24 cellular contexts compared by ENCODE assay signal in the genomic region with DNA sequence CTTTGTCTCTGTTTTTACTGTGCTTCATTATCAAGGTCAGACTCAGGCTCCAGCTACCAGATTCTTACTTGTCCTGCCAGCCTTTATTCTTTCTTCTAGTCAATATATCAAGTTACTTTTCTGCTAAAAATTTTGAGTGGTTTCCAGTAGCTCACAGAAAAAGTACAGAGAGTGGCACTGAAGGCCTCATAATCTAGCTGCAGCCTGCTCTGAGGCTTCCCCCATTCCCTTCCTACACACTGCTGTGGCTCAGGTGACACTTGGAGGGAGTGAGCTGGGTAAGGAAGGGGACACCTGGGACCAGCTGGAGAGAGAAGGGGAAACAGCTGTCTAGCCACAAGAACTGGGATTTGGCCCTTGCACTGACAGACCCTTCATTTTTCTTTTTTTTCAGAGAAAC. TPM values are rescaled to one million over a fixed set of nuclear protein-coding genes. Genes with fewer than 3 reads are reported as not detected.
"Had no signal": no experiment of that assay in that cellular context is flagged by ENCODE, and none has a peak within 500 bp of the region (broad histone marks: within the 10 kb centered on the region; RNA-seq: fewer than 3 reads in every experiment).

No MANE protein-coding gene starts in this region.

- H3K36me3 ChIP-seq: heart left ventricle, thoracic aorta, transverse colon had no signal

- H3K27ac Mint-ChIP-seq: endodermal cell, naive B cell, nephron had no signal

- H3K9ac ChIP-seq: parathyroid adenoma had no signal

- H3K4me1 Mint-ChIP-seq: endodermal cell, naive B cell, nephron had no signal

- ATAC-seq: heart left ventricle, left colon, psoas muscle had no signal

- DNase-seq: effector CD4-positive, alpha-beta T cell; endodermal cell; erythroblast; heart left ventricle; hippocampal formation; left colon; mesendoderm; naive B cell; occipital lobe; psoas muscle; small intestine; stimulated activated CD4-positive, alpha-beta T cell treated with anti-CD3 and anti-CD28 coated beads, Interleukin-12 subunit alpha, Interleukin-12 subunit beta, amount 100 ng/mL, for 4 hours; stimulated activated naive CD4-positive, alpha-beta T cell; stomach; substantia nigra; transverse colon had no signal

- H3K27ac ChIP-seq: coronary artery, heart left ventricle, parathyroid adenoma, psoas muscle, stomach, thoracic aorta, transverse colon had no signal

- H3K4me3 ChIP-seq: coronary artery, heart left ventricle, psoas muscle, stomach, thoracic aorta, transverse colon had no signal

- H3K79me2 ChIP-seq: parathyroid adenoma had no signal

- H3K4me3 Mint-ChIP-seq: endodermal cell, naive B cell had no signal

- H2AFZ ChIP-seq: parathyroid adenoma had no signal

- H3K4me1 ChIP-seq: parathyroid adenoma, psoas muscle, transverse colon had no signal

RNA-seq across cellular contexts. Expression of gene TTC6, which starts 25.4 kb away (rescaled TPM):
- total RNA-seq: heart left ventricle, lung microvascular endothelial cell, psoas muscle had no signal

RNA-seq across cellular contexts. Expression of gene FOXA1, which starts 25.8 kb away (rescaled TPM):
- total RNA-seq: dermis microvascular lymphatic vessel endothelial cell, endothelial cell of umbilical vein, frontal cortex, heart left ventricle, lung microvascular endothelial cell, occipital lobe, psoas muscle, thoracic aorta had no signal
